Comparison of ENCODE assay signal across 1 cellular context in the genomic region with DNA sequence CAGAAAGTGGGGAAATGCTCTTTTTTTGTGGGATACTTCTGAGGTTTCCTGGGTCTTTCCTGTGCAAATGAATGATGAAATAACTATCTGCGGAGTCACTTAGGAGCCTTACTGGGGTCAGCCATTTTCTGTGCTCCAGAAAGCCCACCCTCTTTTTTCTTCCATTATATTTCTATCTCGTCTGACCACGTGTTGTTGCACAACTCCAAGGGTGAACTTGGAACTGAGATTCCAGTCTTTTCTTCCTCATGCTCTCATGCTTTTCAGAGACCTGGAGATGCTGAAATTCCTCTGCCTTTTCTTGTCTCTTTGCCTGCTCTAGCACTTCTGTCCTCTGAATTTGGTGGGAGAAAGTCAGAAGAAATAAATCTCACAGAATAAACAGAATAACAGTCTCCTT.
TF ChIP-seq lines count a peak whose summit lies in the region.

No MANE protein-coding gene starts in this region.

TF ChIP-seq in GM23338, 12 proteins besides CTCF, POLR2A, EP300 and RAD21:
- TF ChIP-seq, protein P1, sequence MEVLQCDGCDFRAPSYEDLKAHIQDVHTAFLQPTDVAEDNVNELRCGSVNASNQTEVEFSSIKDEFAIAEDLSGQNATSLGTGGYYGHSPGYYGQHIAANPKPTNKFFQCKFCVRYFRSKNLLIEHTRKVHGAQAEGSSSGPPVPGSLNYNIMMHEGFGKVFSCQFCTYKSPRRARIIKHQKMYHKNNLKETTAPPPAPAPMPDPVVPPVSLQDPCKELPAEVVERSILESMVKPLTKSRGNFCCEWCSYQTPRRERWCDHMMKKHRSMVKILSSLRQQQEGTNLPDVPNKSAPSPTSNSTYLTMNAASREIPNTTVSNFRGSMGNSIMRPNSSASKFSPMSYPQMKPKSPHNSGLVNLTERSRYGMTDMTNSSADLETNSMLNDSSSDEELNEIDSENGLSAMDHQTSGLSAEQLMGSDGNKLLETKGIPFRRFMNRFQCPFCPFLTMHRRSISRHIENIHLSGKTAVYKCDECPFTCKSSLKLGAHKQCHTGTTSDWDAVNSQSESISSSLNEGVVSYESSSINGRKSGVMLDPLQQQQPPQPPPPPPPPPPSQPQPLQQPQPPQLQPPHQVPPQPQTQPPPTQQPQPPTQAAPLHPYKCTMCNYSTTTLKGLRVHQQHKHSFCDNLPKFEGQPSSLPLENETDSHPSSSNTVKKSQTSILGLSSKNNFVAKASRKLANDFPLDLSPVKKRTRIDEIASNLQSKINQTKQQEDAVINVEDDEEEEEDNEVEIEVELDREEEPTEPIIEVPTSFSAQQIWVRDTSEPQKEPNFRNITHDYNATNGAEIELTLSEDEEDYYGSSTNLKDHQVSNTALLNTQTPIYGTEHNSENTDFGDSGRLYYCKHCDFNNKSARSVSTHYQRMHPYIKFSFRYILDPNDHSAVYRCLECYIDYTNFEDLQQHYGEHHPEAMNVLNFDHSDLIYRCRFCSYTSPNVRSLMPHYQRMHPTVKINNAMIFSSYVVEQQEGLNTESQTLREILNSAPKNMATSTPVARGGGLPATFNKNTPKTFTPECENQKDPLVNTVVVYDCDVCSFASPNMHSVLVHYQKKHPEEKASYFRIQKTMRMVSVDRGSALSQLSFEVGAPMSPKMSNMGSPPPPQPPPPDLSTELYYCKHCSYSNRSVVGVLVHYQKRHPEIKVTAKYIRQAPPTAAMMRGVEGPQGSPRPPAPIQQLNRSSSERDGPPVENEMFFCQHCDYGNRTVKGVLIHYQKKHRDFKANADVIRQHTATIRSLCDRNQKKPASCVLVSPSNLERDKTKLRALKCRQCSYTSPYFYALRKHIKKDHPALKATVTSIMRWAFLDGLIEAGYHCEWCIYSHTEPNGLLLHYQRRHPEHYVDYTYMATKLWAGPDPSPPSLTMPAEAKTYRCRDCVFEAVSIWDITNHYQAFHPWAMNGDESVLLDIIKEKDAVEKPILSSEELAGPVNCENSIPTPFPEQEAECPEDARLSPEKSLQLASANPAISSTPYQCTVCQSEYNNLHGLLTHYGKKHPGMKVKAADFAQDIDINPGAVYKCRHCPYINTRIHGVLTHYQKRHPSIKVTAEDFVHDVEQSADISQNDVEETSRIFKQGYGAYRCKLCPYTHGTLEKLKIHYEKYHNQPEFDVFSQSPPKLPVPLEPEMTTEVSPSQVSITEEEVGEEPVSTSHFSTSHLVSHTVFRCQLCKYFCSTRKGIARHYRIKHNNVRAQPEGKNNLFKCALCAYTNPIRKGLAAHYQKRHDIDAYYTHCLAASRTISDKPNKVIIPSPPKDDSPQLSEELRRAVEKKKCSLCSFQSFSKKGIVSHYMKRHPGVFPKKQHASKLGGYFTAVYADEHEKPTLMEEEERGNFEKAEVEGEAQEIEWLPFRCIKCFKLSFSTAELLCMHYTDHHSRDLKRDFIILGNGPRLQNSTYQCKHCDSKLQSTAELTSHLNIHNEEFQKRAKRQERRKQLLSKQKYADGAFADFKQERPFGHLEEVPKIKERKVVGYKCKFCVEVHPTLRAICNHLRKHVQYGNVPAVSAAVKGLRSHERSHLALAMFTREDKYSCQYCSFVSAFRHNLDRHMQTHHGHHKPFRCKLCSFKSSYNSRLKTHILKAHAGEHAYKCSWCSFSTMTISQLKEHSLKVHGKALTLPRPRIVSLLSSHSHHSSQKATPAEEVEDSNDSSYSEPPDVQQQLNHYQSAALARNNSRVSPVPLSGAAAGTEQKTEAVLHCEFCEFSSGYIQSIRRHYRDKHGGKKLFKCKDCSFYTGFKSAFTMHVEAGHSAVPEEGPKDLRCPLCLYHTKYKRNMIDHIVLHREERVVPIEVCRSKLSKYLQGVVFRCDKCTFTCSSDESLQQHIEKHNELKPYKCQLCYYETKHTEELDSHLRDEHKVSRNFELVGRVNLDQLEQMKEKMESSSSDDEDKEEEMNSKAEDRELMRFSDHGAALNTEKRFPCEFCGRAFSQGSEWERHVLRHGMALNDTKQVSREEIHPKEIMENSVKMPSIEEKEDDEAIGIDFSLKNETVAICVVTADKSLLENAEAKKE (CRISPR knock-in tag; IDR thresholded peaks at IDR 0.05) = no peak
- TF ChIP-seq, protein P2, sequence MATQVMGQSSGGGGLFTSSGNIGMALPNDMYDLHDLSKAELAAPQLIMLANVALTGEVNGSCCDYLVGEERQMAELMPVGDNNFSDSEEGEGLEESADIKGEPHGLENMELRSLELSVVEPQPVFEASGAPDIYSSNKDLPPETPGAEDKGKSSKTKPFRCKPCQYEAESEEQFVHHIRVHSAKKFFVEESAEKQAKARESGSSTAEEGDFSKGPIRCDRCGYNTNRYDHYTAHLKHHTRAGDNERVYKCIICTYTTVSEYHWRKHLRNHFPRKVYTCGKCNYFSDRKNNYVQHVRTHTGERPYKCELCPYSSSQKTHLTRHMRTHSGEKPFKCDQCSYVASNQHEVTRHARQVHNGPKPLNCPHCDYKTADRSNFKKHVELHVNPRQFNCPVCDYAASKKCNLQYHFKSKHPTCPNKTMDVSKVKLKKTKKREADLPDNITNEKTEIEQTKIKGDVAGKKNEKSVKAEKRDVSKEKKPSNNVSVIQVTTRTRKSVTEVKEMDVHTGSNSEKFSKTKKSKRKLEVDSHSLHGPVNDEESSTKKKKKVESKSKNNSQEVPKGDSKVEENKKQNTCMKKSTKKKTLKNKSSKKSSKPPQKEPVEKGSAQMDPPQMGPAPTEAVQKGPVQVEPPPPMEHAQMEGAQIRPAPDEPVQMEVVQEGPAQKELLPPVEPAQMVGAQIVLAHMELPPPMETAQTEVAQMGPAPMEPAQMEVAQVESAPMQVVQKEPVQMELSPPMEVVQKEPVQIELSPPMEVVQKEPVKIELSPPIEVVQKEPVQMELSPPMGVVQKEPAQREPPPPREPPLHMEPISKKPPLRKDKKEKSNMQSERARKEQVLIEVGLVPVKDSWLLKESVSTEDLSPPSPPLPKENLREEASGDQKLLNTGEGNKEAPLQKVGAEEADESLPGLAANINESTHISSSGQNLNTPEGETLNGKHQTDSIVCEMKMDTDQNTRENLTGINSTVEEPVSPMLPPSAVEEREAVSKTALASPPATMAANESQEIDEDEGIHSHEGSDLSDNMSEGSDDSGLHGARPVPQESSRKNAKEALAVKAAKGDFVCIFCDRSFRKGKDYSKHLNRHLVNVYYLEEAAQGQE (IDR thresholded peaks at IDR 0.05; ENCODE audit: unreplicated experiment) = no peak
- TF ChIP-seq POLR2AphosphoS5 (IDR thresholded peaks at IDR 0.05; ENCODE audit: low read depth) (no peak), JUNB (IDR thresholded peaks at IDR 0.05; ENCODE audit: unreplicated experiment) (no peak), EZH2phosphoT487 (IDR thresholded peaks at IDR 0.05; ENCODE audit: unreplicated experiment) (no peak), STAT1 (IDR thresholded peaks at IDR 0.05; ENCODE audit: unreplicated experiment) (no peak), EZH2 (IDR thresholded peaks at IDR 0.05; ENCODE audit: low read depth, unreplicated experiment) (no peak)
